13 cellular contexts compared by ENCODE assay signal in genomic region chr21:41684381-41685245, GRCh38.
A peak's percentile ranks its signal among the peaks of the same experiment; 100 is the strongest.
DNase-seq lines count a peak whose midpoint lies in the region; ATAC-seq and TF ChIP-seq lines count a peak whose summit lies in the region.
"Had no signal": no experiment of that assay in that cellular context is flagged by ENCODE, and none has a peak within 500 bp of the region (broad histone marks: within the 10 kb centered on the region; RNA-seq: fewer than 3 reads in every experiment).

No MANE protein-coding gene starts in this region.

- whole genome bisulfite sequencing in transverse colon (ENCODE audit: low coverage in 1 of 2), 2 donors = 54 to 57% methylated on average over 14 to 26 of the region's 26 CpGs

- H3K36me3 Mint-ChIP-seq in T-helper 17 cell (ENCODE audit: low read depth) = no peaks in the 10 kb centered on the region
- H3K36me3 Mint-ChIP-seq: memory B cell had no signal

- TF ChIP-seq CTCF in HEK293 (tag by site-specific recombination; IDR thresholded peaks at IDR 0.05) (no peak), astrocyte of the spinal cord (IDR thresholded peaks at IDR 0.05; ENCODE audit: low read depth, low read length) (no peak), transverse colon (IDR thresholded peaks at IDR 0.05) (no peak)

- no peak overlapping the region for H3K4me2 ChIP-seq in Karpas-422 (ENCODE audit: low read depth, low read length, poor library complexity, severe bottlenecking)

- peaks cover 4% of the 10 kb centered on the region for H3K4me1 Mint-ChIP-seq in T-helper 17 cell
- H3K4me1 Mint-ChIP-seq: memory B cell had no signal

- CTCF ChIA-PET in HEK293 (lab: Yijun Ruan, JAX) = interaction anchor here (0.7 kb wide), 1 partner anchor 30 kb away, joined by 4 read pairs; no protein-coding TSS in a partner anchor

- H3K4me3 ChIP-seq in HEK293 (ENCODE audit: low read depth, low read length) (no peak overlapping the region; the same call in 1 of the 2 replicates), astrocyte of the spinal cord (ENCODE audit: low read depth, low read length) (no peak overlapping the region), transverse colon (no peak overlapping the region), Karpas-422 (ENCODE audit: low read length) (no peak overlapping the region)

- no peak for ATAC-seq in T-helper 17 cell
- ATAC-seq in GM18502 (IDR thresholded peaks at IDR 0.05; ENCODE audit: poor library complexity, unreplicated experiment) = no peak
- ATAC-seq: activated T-cell treated with anti-CD3 and anti-CD28 coated beads, Interleukin-2, amount 50 U/mL, for 4 hours had no signal

- H3K27ac ChIP-seq in HEK293 (ENCODE audit: extremely low read depth, low read depth, low read length) (no peak overlapping the region), transverse colon (no peak overlapping the region), Karpas-422 (ENCODE audit: low read length) (no peak overlapping the region)

- H3K36me3 ChIP-seq in HEK293 (ENCODE audit: control insufficient read depth in 2 of 2, insufficient read depth in 1 of 2, low read length in 2 of 2) = no peaks in the 10 kb centered on the region
- H3K36me3 ChIP-seq in transverse colon = no peaks in the 10 kb centered on the region
- no peaks in the 10 kb centered on the region for H3K36me3 ChIP-seq in Karpas-422 (ENCODE audit: insufficient read depth, low read length)

- H4K20me1 ChIP-seq in Karpas-422 (ENCODE audit: insufficient read depth, low read depth, low read length) = no peaks in the 10 kb centered on the region

- H3K9me2 ChIP-seq in Karpas-422 (replicated peaks; ENCODE audit: insufficient read depth, low read length) = no peaks in the 10 kb centered on the region

- H3K4me3 Mint-ChIP-seq in T-helper 17 cell = no peak overlapping the region
- H3K4me3 Mint-ChIP-seq: activated T-cell treated with anti-CD3 and anti-CD28 coated beads, Interleukin-2, amount 50 U/mL, for 4 hours; memory B cell had no signal

- in situ Hi-C loops in astrocyte of the spinal cord (cut with HindIII; ENCODE audit: low sequenced_read_pairs) (no loop called here), transverse colon (cut with MboI; ENCODE audit: low pct_ligation_motif_present in 1 of 4, low pct_unique_long_range_greater_than_20kb in 1 of 4, low sequenced_read_pairs in 3 of 4) (no loop called here)

- H3K9me3 ChIP-seq in HEK293 (ENCODE audit: control insufficient read depth, insufficient read depth, low read depth, low read length) = no peaks in the 10 kb centered on the region
- no peaks in the 10 kb centered on the region for H3K9me3 ChIP-seq in transverse colon
- H3K9me3 ChIP-seq in T-helper 17 cell (ENCODE audit: control insufficient read depth, low read length, poor library complexity, severe bottlenecking) = no peaks in the 10 kb centered on the region
- H3K9me3 ChIP-seq in Karpas-422 (ENCODE audit: low read length) = no peaks in the 10 kb centered on the region

- H3K4me1 ChIP-seq in HEK293 (ENCODE audit: control insufficient read depth, insufficient read depth, low read length) = peaks cover 5% of the 10 kb centered on the region; the same call in 1 of the 2 replicates
- peaks cover 0 to 22% (median 11%) of the 10 kb centered on the region in 4 donors for H3K4me1 ChIP-seq in transverse colon
- H3K4me1 ChIP-seq in Karpas-422 (ENCODE audit: low read length) = no peaks in the 10 kb centered on the region

- H3K79me2 ChIP-seq in Karpas-422 (ENCODE audit: low read length) = no peaks in the 10 kb centered on the region

- no peak overlapping the region for H2AFZ ChIP-seq in Karpas-422 (ENCODE audit: low read length)

- peak; percentile 31 for DNase-seq in astrocyte of the spinal cord (ENCODE audit: low read depth, low spot score)
- peak; percentile 60 for DNase-seq in kidney tubule cell (ENCODE audit: low spot score)
- peak; percentile 51 for DNase-seq in transverse colon
- no peak for DNase-seq in T-helper 17 cell
- no peak for DNase-seq in DMS153 (lab: John Stamatoyannopoulos, UW)
- no peak for DNase-seq in Karpas-422
- DNase-seq: activated T-cell treated with anti-CD3 and anti-CD28 coated beads, Interleukin-2, amount 50 U/mL, for 4 hours; effector CD4-positive, alpha-beta T cell; NCI-H1436 treated with DMSO at 0.1 percent for 48 hours; stimulated activated CD4-positive, alpha-beta T cell treated with anti-CD3 and anti-CD28 coated beads, Interleukin-2, amount 100 ng/mL, for 48 hours had no signal

- no peak for TF ChIP-seq POLR2A in transverse colon (IDR thresholded peaks at IDR 0.05)

- no peak overlapping the region for H3K27ac Mint-ChIP-seq in T-helper 17 cell
- H3K27ac Mint-ChIP-seq: memory B cell had no signal

- H3K27me3 ChIP-seq in transverse colon (peaks cover 4% of the 10 kb centered on the region), Karpas-422 (ENCODE audit: low read length) (no peaks in the 10 kb centered on the region)

- POLR2A ChIA-PET in HEK293 (lab: Yijun Ruan, JAX) = interaction anchor here (0.7 kb wide), 1 partner anchor 11 kb away, joined by 3 read pairs; no protein-coding TSS in a partner anchor

- H3K9ac ChIP-seq in Karpas-422 (ENCODE audit: low read length) = no peak overlapping the region

- intact Hi-C loops in transverse colon (cut with DNase I; ENCODE audit: low total_unique reads) = no loop called here

- no peak for TF ChIP-seq EP300 in transverse colon (IDR thresholded peaks at IDR 0.05; ENCODE audit: low read depth)

- peaks cover 76% of the 10 kb centered on the region for H3K27me3 Mint-ChIP-seq in T-helper 17 cell

TF ChIP-seq in HEK293, 187 proteins besides CTCF, POLR2A, EP300 and RAD21:
- TF ChIP-seq ZSCAN5A (tag by site-specific recombination; IDR thresholded peaks at IDR 0.05) (no peak), ZNF398 (tag by site-specific recombination; IDR thresholded peaks at IDR 0.05) (peak; percentile 50; the same call in 1 of the 2 replicates), HOXD13 (CRISPR knock-in tag; IDR thresholded peaks at IDR 0.05; ENCODE audit: borderline replicate concordance) (no peak), EGR2 (tag by site-specific recombination; IDR thresholded peaks at IDR 0.05; ENCODE audit: low read depth) (peak; percentile 81), ZFHX2 (tag by site-specific recombination; conservative IDR thresholded peaks at IDR 0.05) (peak; percentile 64), ZNF660 (tag by site-specific recombination; IDR thresholded peaks at IDR 0.05) (no peak), KLF1 (tag by site-specific recombination; IDR thresholded peaks at IDR 0.05) (peak; percentile 21; the same call in 1 of the 2 replicates)

Comparison
In these comparisons a context has a peak if more than half of its experiments do, and no peak if none do; other contexts are left out.
1. DNase-seq: peak in astrocyte of the spinal cord (single experiment), kidney tubule cell (single experiment) and transverse colon (single experiment); none in T-helper 17 cell (0 of 3), DMS153 (single experiment) and Karpas-422 (single experiment).